Comparison of ENCODE assay signal across 8 cellular contexts in the genomic region with DNA sequence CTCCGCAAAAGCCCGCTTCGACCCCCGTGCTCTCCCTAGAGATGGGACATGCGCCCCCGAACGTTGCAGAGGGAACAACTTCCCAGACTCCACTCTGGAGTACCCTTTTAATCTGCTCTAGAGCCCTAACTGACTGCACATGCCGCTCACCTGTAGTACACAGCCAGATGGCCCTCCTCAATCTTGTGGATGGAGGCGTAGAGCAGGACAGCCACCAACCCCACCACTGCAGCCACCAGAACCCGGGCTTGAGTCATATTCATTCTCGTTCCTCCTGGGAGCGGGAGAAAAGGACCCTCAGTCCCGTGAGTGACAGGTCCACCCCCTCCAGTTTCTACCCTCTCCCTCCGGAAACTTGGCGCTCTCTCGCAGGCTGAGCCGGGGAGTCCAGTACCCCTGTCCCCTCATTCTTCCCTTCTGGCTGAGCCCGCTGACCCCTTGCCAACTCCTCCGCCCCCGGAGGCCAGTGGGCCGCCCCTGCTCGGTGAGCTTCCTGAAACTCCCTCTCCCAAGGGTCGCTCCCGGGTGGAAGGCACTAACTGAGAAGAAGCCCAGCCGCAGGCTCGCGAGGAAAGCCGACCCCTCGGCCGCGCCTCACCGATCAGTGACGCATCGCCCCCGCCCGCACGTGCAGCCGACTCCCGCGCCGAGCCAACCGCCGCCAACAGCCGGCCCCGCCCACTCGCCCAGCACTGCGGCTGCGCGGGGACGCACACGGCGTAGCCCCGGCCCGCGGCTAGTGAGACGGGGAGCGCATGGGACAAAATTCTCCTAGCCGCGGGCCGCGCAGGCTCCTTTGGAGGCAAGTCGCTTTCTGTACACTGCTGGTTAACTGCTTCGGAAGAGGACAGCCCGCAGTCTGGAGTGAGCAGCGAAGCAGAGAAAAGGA. TPM values are rescaled to one million over a fixed set of nuclear protein-coding genes. Genes with fewer than 3 reads are reported as not detected.
DNase-seq lines count a peak whose midpoint lies in the region; ATAC-seq, FAIRE-seq and TF ChIP-seq lines count a peak whose summit lies in the region.

ERLIN1 (minus strand) TSS at position 666 of the 889 bp plus-strand sequence; CDS start at position 263, 403 bp downstream.

- H3K27me3 ChIP-seq in A673 (replicated peaks; ENCODE audit: insufficient read depth, low read depth, low read length, poor library complexity), result no peaks in the 10 kb centered on the region
- H3K27me3 ChIP-seq in WERI-Rb-1 (ENCODE audit: insufficient read depth, low read depth, severe bottlenecking), result no peaks in the 10 kb centered on the region
- no peaks in the 10 kb centered on the region for H3K27me3 ChIP-seq in breast epithelium
- H3K27me3 ChIP-seq in small intestine (ENCODE audit: control insufficient read depth in 2 of 2, insufficient read depth in 2 of 2, low read length in 2 of 2), result no peaks in the 10 kb centered on the region

- H3K27ac ChIP-seq in A673 (ENCODE audit: low read depth, low read length, poor library complexity, severe bottlenecking) (peak within 1 kb of the TSS; percentile 93), WERI-Rb-1 (peak within 1 kb of the TSS; percentile 96), breast epithelium (peak within 1 kb of the TSS; percentile 89 to 93), small intestine (ENCODE audit: low read depth in 1 of 2, low read length in 1 of 2) (peak within 1 kb of the TSS; percentile 77 to 88)

- H3K36me3 ChIP-seq in A673 (ENCODE audit: insufficient read depth, low read length, poor library complexity, severe bottlenecking) (peaks cover 18% of the 10 kb centered on the region), WERI-Rb-1 (peaks cover 48% of the 10 kb centered on the region), breast epithelium (no peaks in the 10 kb centered on the region), small intestine (ENCODE audit: control insufficient read depth in 2 of 2, insufficient read depth in 2 of 2, low read length in 2 of 2) (peaks cover 0 to 3% of the 10 kb centered on the region in 2 donors)

- H3K4me3 ChIP-seq in A673 (ENCODE audit: low read depth, low read length, poor library complexity, severe bottlenecking) (peak within 1 kb of the TSS; percentile 66), WERI-Rb-1 (ENCODE audit: low read depth, low read length) (peak within 1 kb of the TSS; percentile 90), breast epithelium (peak within 1 kb of the TSS; percentile 82 to 97 (median 96)), small intestine (ENCODE audit: low read depth in 1 of 2, low read length in 2 of 2) (peak within 1 kb of the TSS; percentile 53 to 80)

- no peak for TF ChIP-seq POLR2A in breast epithelium (IDR thresholded peaks at IDR 0.05)

- ATAC-seq in GM18868 (IDR thresholded peaks at IDR 0.05; ENCODE audit: unreplicated experiment) (peak; percentile 83), HG03103 (IDR thresholded peaks at IDR 0.05; ENCODE audit: low read depth, unreplicated experiment) (peak; percentile 77)

- peak; percentile 98 for DNase-seq in A673 (ENCODE audit: low spot score)
- peak; percentile 95 for DNase-seq in NCI-H2227 (lab: John Stamatoyannopoulos, UW; ENCODE audit: unreplicated experiment)
- DNase-seq in WERI-Rb-1, result peak; percentile 94
- peak; percentile 77 to 88 for DNase-seq in breast epithelium (ENCODE audit: low spot score in 2 of 2)
- DNase-seq in iPS-NIHi11 (ENCODE audit: low spot score), result peak; percentile 99
- DNase-seq in small intestine, result peak; percentile 95

- no TSS peak for BruUV-seq in A673 (replicated peaks; lab: Mats Ljungman, UMichigan)

- intact Hi-C loops in A673 (cut with micrococcal nuclease; ENCODE audit: unreplicated experiment), result loop anchor here (5.0 kb wide), 1 partner anchor 338 kb away; no protein-coding TSS in a partner anchor
- intact Hi-C loops in breast epithelium (cut with DNase I; ENCODE audit: low total_unique reads), result no loop called here

- POLR2A ChIA-PET in A673 (lab: Charles Lee; ENCODE audit: low non-redundant PET), result no interaction called here

- no peaks in the 10 kb centered on the region for H3K9me3 ChIP-seq in A673 (ENCODE audit: low read depth, low read length, poor library complexity, severe bottlenecking)
- no peaks in the 10 kb centered on the region for H3K9me3 ChIP-seq in WERI-Rb-1 (ENCODE audit: severe bottlenecking)
- no peaks in the 10 kb centered on the region for H3K9me3 ChIP-seq in breast epithelium
- no peaks in the 10 kb centered on the region for H3K9me3 ChIP-seq in small intestine (ENCODE audit: control insufficient read depth, low read depth)

- CTCF ChIA-PET in A673 (lab: Charles Lee), result no interaction called here

- FAIRE-seq in small intestine (lab: Jason Lieb, UNC), result no peak

- WGBS in small intestine, 3 donors, result 0 to 1% (median 0%) methylated on average over 65 of the region's 65 CpGs

- 0 out of 2 replicates have a peak, but pooled peaks have one; percentile 19 for TF ChIP-seq CTCF in A673 (conservative IDR thresholded peaks at IDR 0.05; ENCODE audit: low read depth, low read length)
- TF ChIP-seq CTCF in WERI-Rb-1 (IDR thresholded peaks at IDR 0.05; ENCODE audit: low read depth, low read length), result 0 out of 2 replicates have a peak, but pooled peaks have one; percentile 5
- TF ChIP-seq CTCF in breast epithelium (IDR thresholded peaks at IDR 0.05), result no peak

- H3K4me1 ChIP-seq in A673 (ENCODE audit: insufficient read depth, low read length, poor library complexity, severe bottlenecking) (peaks cover 44% of the 10 kb centered on the region), breast epithelium (peaks cover 0 to 20% of the 10 kb centered on the region in 2 donors), small intestine (ENCODE audit: control insufficient read depth in 2 of 2, insufficient read depth in 1 of 2, low read depth in 1 of 2, low read length in 1 of 2) (peaks cover 3 to 9% of the 10 kb centered on the region in 2 donors)

RNA-seq across cellular contexts. Expression of gene ERLIN1, which starts in this region (rescaled TPM):
- total RNA-seq in A673 (2021) (54.1 and 54.9 TPM in 2 replicates), breast epithelium (10 to 100 TPM; 22.4 to 30.2 (median 23.3) TPM)
- 10 to 100 TPM in 1 of 3 donors, 1 to 10 TPM in 2; 6.5 to 28.0 (median 10.0) TPM for polyA plus RNA-seq in small intestine

Comparison
In these comparisons a context has a peak if more than half of its experiments do, and no peak if none do; other contexts are left out.
1. Peak in every context shown above with its lines: DNase-seq, ATAC-seq, H3K4me3 ChIP-seq and H3K27ac ChIP-seq.
2. CTCF ChIP-seq: peak in A673 (single experiment) and WERI-Rb-1 (single experiment); none in breast epithelium (0 of 3).